ENCODE assay signal across 1 cellular context in genomic region chr3:136498919-136499447, GRCh38.
TF ChIP-seq lines count a peak whose summit lies in the region.

No MANE protein-coding gene starts in this region.

TF ChIP-seq in HepG2, 621 proteins besides CTCF, POLR2A, EP300 and RAD21 (continued from another document and continues in another):
- TF ChIP-seq ZNF790 (CRISPR knock-in tag; IDR thresholded peaks at IDR 0.05; ENCODE audit: borderline replicate concordance) (no peak), ZNF780A (CRISPR knock-in tag; IDR thresholded peaks at IDR 0.05) (0 out of 2 replicates have a peak, but pooled peaks have one; percentile 39), CBFB (CRISPR knock-in tag; IDR thresholded peaks at IDR 0.05) (0 out of 2 replicates have a peak, but pooled peaks have one; percentile 21), FLYWCH1 (CRISPR knock-in tag; IDR thresholded peaks at IDR 0.05) (no peak), ZNF614 (CRISPR knock-in tag; IDR thresholded peaks at IDR 0.05; ENCODE audit: borderline replicate concordance) (peak; percentile 78; the same call in 1 of the 2 replicates), ZNF253 (CRISPR knock-in tag; IDR thresholded peaks at IDR 0.05; ENCODE audit: borderline replicate concordance) (no peak), SP140L (CRISPR knock-in tag; IDR thresholded peaks at IDR 0.05; ENCODE audit: borderline replicate concordance) (no peak), PITX1 (CRISPR knock-in tag; IDR thresholded peaks at IDR 0.05) (peak; percentile 84), ZFP62 (CRISPR knock-in tag; IDR thresholded peaks at IDR 0.05) (no peak), ZNF678 (CRISPR knock-in tag; IDR thresholded peaks at IDR 0.05) (no peak), ZFP82 (CRISPR knock-in tag; IDR thresholded peaks at IDR 0.05; ENCODE audit: borderline replicate concordance) (no peak), ZNF616 (CRISPR knock-in tag; IDR thresholded peaks at IDR 0.05; ENCODE audit: low read depth) (no peak), MED1 (CRISPR knock-in tag; IDR thresholded peaks at IDR 0.05) (peak; percentile 91), SATB2 (CRISPR knock-in tag; IDR thresholded peaks at IDR 0.05) (no peak), SNAPC4 (CRISPR knock-in tag; IDR thresholded peaks at IDR 0.05) (peak; percentile 85), YEATS2 (CRISPR knock-in tag; IDR thresholded peaks at IDR 0.05; ENCODE audit: borderline replicate concordance) (no peak), KDM2A (CRISPR knock-in tag; IDR thresholded peaks at IDR 0.05; ENCODE audit: borderline replicate concordance, low read depth) (peak; percentile 48; the same call in 1 of the 2 replicates), HDAC1 (CRISPR knock-in tag; IDR thresholded peaks at IDR 0.05) (peak; percentile 86), SALL2 (CRISPR knock-in tag; IDR thresholded peaks at IDR 0.05) (0 out of 2 replicates have a peak, but pooled peaks have one; percentile 27), CCDC6 (CRISPR knock-in tag; IDR thresholded peaks at IDR 0.05) (peak; percentile 88), ZNF382 (CRISPR knock-in tag; IDR thresholded peaks at IDR 0.05; ENCODE audit: borderline replicate concordance) (no peak), SMAD1 (CRISPR knock-in tag; IDR thresholded peaks at IDR 0.05; ENCODE audit: borderline replicate concordance, low read depth) (no peak), BCLAF1 (IDR thresholded peaks at IDR 0.05) (no peak), MIER2 (CRISPR knock-in tag; IDR thresholded peaks at IDR 0.05) (peak; percentile 64; the same call in 1 of the 2 replicates), ZNF350 (CRISPR knock-in tag; IDR thresholded peaks at IDR 0.05; ENCODE audit: borderline replicate concordance, low read depth) (peak; percentile 84), ZNF205 (CRISPR knock-in tag; IDR thresholded peaks at IDR 0.05) (peak; percentile 38; the same call in 1 of the 2 replicates), NKX3-1 (CRISPR knock-in tag; IDR thresholded peaks at IDR 0.05) (no peak), EEA1 (CRISPR knock-in tag; IDR thresholded peaks at IDR 0.05; ENCODE audit: borderline replicate concordance) (no peak), RNF2 (conservative IDR thresholded peaks at IDR 0.05; ENCODE audit: low read depth) (no peak), FIP1L1 (IDR thresholded peaks at IDR 0.05; ENCODE audit: borderline replicate concordance, insufficient read depth, low read depth, low read length) (no peak), CBX5 (CRISPR knock-in tag; IDR thresholded peaks at IDR 0.05; ENCODE audit: borderline replicate concordance) (peak; percentile 86; the same call in 1 of the 2 replicates), ATF5 (CRISPR knock-in tag; IDR thresholded peaks at IDR 0.05; ENCODE audit: low read depth) (no peak), ZNF740 (CRISPR knock-in tag; IDR thresholded peaks at IDR 0.05) (no peak), ZNF101 (CRISPR knock-in tag; IDR thresholded peaks at IDR 0.05; ENCODE audit: borderline replicate concordance, low read depth) (no peak), ZFP90 (CRISPR knock-in tag; IDR thresholded peaks at IDR 0.05; ENCODE audit: borderline replicate concordance) (no peak; the same call in 1 of the 2 replicates), ZNF547 (CRISPR knock-in tag; IDR thresholded peaks at IDR 0.05) (no peak), SMAD3 (CRISPR knock-in tag; IDR thresholded peaks at IDR 0.05) (peak; percentile 90), FOXO4 (CRISPR knock-in tag; conservative IDR thresholded peaks at IDR 0.05) (no peak), PAWR (CRISPR knock-in tag; IDR thresholded peaks at IDR 0.05; ENCODE audit: borderline replicate concordance) (no peak), MYPOP (CRISPR knock-in tag; IDR thresholded peaks at IDR 0.05) (peak; percentile 50; the same call in 1 of the 2 replicates), ZNF383 (CRISPR knock-in tag; IDR thresholded peaks at IDR 0.05; ENCODE audit: borderline replicate concordance) (no peak), ZNF703 (CRISPR knock-in tag; IDR thresholded peaks at IDR 0.05; ENCODE audit: borderline replicate concordance) (no peak), NFKBIZ (CRISPR knock-in tag; IDR thresholded peaks at IDR 0.05) (peak; percentile 33; the same call in 1 of the 2 replicates), ASH2L (IDR thresholded peaks at IDR 0.05; ENCODE audit: insufficient read length, low read depth, low read length) (peak; percentile 57), MYNN (CRISPR knock-in tag; IDR thresholded peaks at IDR 0.05; ENCODE audit: low read depth) (no peak), HMG20A (CRISPR knock-in tag; IDR thresholded peaks at IDR 0.05; ENCODE audit: borderline replicate concordance) (peak; percentile 88), SAP130 (CRISPR knock-in tag; IDR thresholded peaks at IDR 0.05; ENCODE audit: low read depth) (peak; percentile 74)
- TF ChIP-seq, protein P1, sequence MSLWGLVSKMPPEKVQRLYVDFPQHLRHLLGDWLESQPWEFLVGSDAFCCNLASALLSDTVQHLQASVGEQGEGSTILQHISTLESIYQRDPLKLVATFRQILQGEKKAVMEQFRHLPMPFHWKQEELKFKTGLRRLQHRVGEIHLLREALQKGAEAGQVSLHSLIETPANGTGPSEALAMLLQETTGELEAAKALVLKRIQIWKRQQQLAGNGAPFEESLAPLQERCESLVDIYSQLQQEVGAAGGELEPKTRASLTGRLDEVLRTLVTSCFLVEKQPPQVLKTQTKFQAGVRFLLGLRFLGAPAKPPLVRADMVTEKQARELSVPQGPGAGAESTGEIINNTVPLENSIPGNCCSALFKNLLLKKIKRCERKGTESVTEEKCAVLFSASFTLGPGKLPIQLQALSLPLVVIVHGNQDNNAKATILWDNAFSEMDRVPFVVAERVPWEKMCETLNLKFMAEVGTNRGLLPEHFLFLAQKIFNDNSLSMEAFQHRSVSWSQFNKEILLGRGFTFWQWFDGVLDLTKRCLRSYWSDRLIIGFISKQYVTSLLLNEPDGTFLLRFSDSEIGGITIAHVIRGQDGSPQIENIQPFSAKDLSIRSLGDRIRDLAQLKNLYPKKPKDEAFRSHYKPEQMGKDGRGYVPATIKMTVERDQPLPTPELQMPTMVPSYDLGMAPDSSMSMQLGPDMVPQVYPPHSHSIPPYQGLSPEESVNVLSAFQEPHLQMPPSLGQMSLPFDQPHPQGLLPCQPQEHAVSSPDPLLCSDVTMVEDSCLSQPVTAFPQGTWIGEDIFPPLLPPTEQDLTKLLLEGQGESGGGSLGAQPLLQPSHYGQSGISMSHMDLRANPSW (CRISPR knock-in tag; IDR thresholded peaks at IDR 0.05; ENCODE audit: borderline replicate concordance) = peak; percentile 54; the same call in 1 of the 2 replicates
- TF ChIP-seq, protein P2, sequence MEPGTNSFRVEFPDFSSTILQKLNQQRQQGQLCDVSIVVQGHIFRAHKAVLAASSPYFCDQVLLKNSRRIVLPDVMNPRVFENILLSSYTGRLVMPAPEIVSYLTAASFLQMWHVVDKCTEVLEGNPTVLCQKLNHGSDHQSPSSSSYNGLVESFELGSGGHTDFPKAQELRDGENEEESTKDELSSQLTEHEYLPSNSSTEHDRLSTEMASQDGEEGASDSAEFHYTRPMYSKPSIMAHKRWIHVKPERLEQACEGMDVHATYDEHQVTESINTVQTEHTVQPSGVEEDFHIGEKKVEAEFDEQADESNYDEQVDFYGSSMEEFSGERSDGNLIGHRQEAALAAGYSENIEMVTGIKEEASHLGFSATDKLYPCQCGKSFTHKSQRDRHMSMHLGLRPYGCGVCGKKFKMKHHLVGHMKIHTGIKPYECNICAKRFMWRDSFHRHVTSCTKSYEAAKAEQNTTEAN (CRISPR knock-in tag; conservative IDR thresholded peaks at IDR 0.05) = peak; percentile 67; the same call in 1 of the 2 replicates
- TF ChIP-seq, protein P3, sequence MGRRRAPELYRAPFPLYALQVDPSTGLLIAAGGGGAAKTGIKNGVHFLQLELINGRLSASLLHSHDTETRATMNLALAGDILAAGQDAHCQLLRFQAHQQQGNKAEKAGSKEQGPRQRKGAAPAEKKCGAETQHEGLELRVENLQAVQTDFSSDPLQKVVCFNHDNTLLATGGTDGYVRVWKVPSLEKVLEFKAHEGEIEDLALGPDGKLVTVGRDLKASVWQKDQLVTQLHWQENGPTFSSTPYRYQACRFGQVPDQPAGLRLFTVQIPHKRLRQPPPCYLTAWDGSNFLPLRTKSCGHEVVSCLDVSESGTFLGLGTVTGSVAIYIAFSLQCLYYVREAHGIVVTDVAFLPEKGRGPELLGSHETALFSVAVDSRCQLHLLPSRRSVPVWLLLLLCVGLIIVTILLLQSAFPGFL (CRISPR knock-in tag; IDR thresholded peaks at IDR 0.05) = no peak
